In genomic region chr15:85503151-85503797, GRCh38 we compare ENCODE assay signal across 15 cellular contexts.
DNase-seq lines count a peak whose midpoint lies in the region; ATAC-seq and TF ChIP-seq lines count a peak whose summit lies in the region.
"Had no signal": no experiment of that assay in that cellular context is flagged by ENCODE, and none has a peak within 500 bp of the region (broad histone marks: within the 10 kb centered on the region; RNA-seq: fewer than 3 reads in every experiment).

No MANE protein-coding gene starts in this region.

- peak overlapping the region; percentile 80 for H3K27ac ChIP-seq in left ventricle myocardium inferior (replicated peaks)
- H3K27ac ChIP-seq: ascending aorta had no signal

- TF ChIP-seq CTCF in left ventricle myocardium inferior (IDR thresholded peaks at IDR 0.05; ENCODE audit: borderline replicate concordance) (no peak), activated B cell treated with CpG ODN at 0.5 μM for 24 hours (IDR thresholded peaks at IDR 0.05) (no peak)

- no peaks in the 10 kb centered on the region for H3K27me3 ChIP-seq in left ventricle myocardium inferior (ENCODE audit: low read depth)
- H3K27me3 ChIP-seq: ascending aorta had no signal

- H3K4me3 ChIP-seq in left ventricle myocardium inferior = no peak overlapping the region
- H3K4me3 ChIP-seq: ascending aorta had no signal

- ATAC-seq in Right ventricle myocardium superior (ENCODE audit: poor library complexity) = no peak
- no peak for ATAC-seq in activated B cell treated with CpG ODN at 0.5 μM for 24 hours (ENCODE audit: low read depth)
- ATAC-seq in left lobe of liver = peak; percentile 80
- no peak for ATAC-seq in stimulated activated naive B cell treated with anti-CD40 and anti-IgM and Interleukin-4, amounts not matched to agents 10 μg/mL and 1 μg/mL and 100 μg/mL, for 72 hours (replicated peaks)
- no peak for ATAC-seq in GM18519 (IDR thresholded peaks at IDR 0.05; ENCODE audit: low FRiP score, unreplicated experiment)

- H3K36me3 Mint-ChIP-seq in activated B cell treated with CpG ODN at 0.5 μM for 24 hours (ENCODE audit: low read depth) = peaks cover 4% of the 10 kb centered on the region
- peaks cover 2 to 7% of the 10 kb centered on the region in 2 donors for H3K36me3 Mint-ChIP-seq in stimulated activated naive B cell treated with anti-CD40 and anti-IgM and Interleukin-4, amounts not matched to agents 10 μg/mL and 1 μg/mL and 100 μg/mL, for 72 hours

- no peaks in the 10 kb centered on the region for H3K9me3 Mint-ChIP-seq in activated B cell treated with CpG ODN at 0.5 μM for 24 hours
- no peaks in the 10 kb centered on the region for H3K9me3 Mint-ChIP-seq in stimulated activated naive B cell treated with anti-CD40 and anti-IgM and Interleukin-4, amounts not matched to agents 10 μg/mL and 1 μg/mL and 100 μg/mL, for 72 hours

- DNase-seq in left ventricle myocardium inferior (no peak), Right ventricle myocardium superior (no peak), activated B cell treated with CpG ODN at 0.5 μM for 24 hours (no peak), left lobe of liver (ENCODE audit: low spot score) (peak; percentile 50), SW480 (ENCODE audit: low spot score) (no peak), cerebellum (ENCODE audit: low spot score) (no peak)
- DNase-seq in stimulated activated naive B cell treated with anti-CD40 and anti-IgM and Interleukin-4, amounts not matched to agents 10 μg/mL and 1 μg/mL and 100 μg/mL, for 72 hours = no peak
- DNase-seq: activated CD4-positive, alpha-beta T cell treated with anti-CD3 and anti-CD28 coated beads, Interleukin-2, amount 50 U/mL, for 4 hours; AML-193; erythroblast; NCI-H187; NCI-H446 treated with DMSO at 0.1 percent for 48 hours; stimulated activated CD4-positive, alpha-beta T cell treated with anti-CD3 and anti-CD28 coated beads, Interleukin-2, amount 100 ng/mL, for 48 hours had no signal

- H3K27ac Mint-ChIP-seq in activated B cell treated with CpG ODN at 0.5 μM for 24 hours = peak overlapping the region; percentile 60
- peak overlapping the region; percentile 25 for H3K27ac Mint-ChIP-seq in stimulated activated naive B cell treated with anti-CD40 and anti-IgM and Interleukin-4, amounts not matched to agents 10 μg/mL and 1 μg/mL and 100 μg/mL, for 72 hours

- POLR2A ChIA-PET in activated B cell treated with CpG ODN at 0.5 μM for 24 hours (lab: Charles Lee) = no interaction called here

- no peak overlapping the region for H3K4me3 Mint-ChIP-seq in activated B cell treated with CpG ODN at 0.5 μM for 24 hours
- H3K4me3 Mint-ChIP-seq in stimulated activated naive B cell treated with anti-CD40 and anti-IgM and Interleukin-4, amounts not matched to agents 10 μg/mL and 1 μg/mL and 100 μg/mL, for 72 hours = no peak overlapping the region

- intact Hi-C loops in left ventricle myocardium inferior (cut with micrococcal nuclease) (no loop called here), Right ventricle myocardium superior (cut with DNase I) (no loop called here), activated B cell treated with CpG ODN at 0.5 μM for 24 hours (cut with micrococcal nuclease) (no loop called here)

- no peaks in the 10 kb centered on the region for H3K36me3 ChIP-seq in left ventricle myocardium inferior
- H3K36me3 ChIP-seq: ascending aorta had no signal

- H3K4me1 Mint-ChIP-seq in activated B cell treated with CpG ODN at 0.5 μM for 24 hours = peaks cover 56% of the 10 kb centered on the region
- H3K4me1 Mint-ChIP-seq in stimulated activated naive B cell treated with anti-CD40 and anti-IgM and Interleukin-4, amounts not matched to agents 10 μg/mL and 1 μg/mL and 100 μg/mL, for 72 hours = peaks cover 43 to 70% of the 10 kb centered on the region in 2 donors

- H3K4me1 ChIP-seq in left ventricle myocardium inferior = peaks cover 99% of the 10 kb centered on the region

- no peaks in the 10 kb centered on the region for H3K27me3 Mint-ChIP-seq in activated B cell treated with CpG ODN at 0.5 μM for 24 hours
- no peaks in the 10 kb centered on the region for H3K27me3 Mint-ChIP-seq in stimulated activated naive B cell treated with anti-CD40 and anti-IgM and Interleukin-4, amounts not matched to agents 10 μg/mL and 1 μg/mL and 100 μg/mL, for 72 hours

- CTCF ChIA-PET in activated B cell treated with CpG ODN at 0.5 μM for 24 hours (lab: Charles Lee) = interaction anchor here (0.7 to 5.8 kb wide), 3 partner anchors 15 to 205 kb away, joined by 3 to 55 read pairs (median 4); no protein-coding TSS in a partner anchor

- no peaks in the 10 kb centered on the region for H3K9me3 ChIP-seq in left ventricle myocardium inferior (replicated peaks)
- H3K9me3 ChIP-seq: ascending aorta had no signal
